19 cellular contexts compared by ENCODE assay signal in genomic region chr10:1957057-1957456, GRCh38.
"Had no signal": no experiment of that assay in that cellular context is flagged by ENCODE, and none has a peak within 500 bp of the region (broad histone marks: within the 10 kb centered on the region; RNA-seq: fewer than 3 reads in every experiment).

No MANE protein-coding gene starts in this region.

- H3K4me1 Mint-ChIP-seq: central memory CD8-positive, alpha-beta T cell; memory B cell; nephron had no signal

- H3K9me3 ChIP-seq: body of pancreas, gastrocnemius medialis, psoas muscle, right lobe of liver, thoracic aorta had no signal

- H3K4me3 ChIP-seq: body of pancreas, gastrocnemius medialis, heart right ventricle, left lung, psoas muscle, right lobe of liver, spleen, stomach, thoracic aorta had no signal

- H3K4me1 ChIP-seq: body of pancreas, gastrocnemius medialis, heart right ventricle, left lung, psoas muscle, right lobe of liver, spleen, stomach had no signal

- ATAC-seq: body of pancreas, gastrocnemius medialis, heart right ventricle, left lung, psoas muscle, right lobe of liver had no signal

- H3K27ac Mint-ChIP-seq: activated T-cell treated with anti-CD3 and anti-CD28 coated beads, Interleukin-2, amount 50 U/mL, for 24 hours; memory B cell; nephron; T-helper 2 cell treated with Interferon-gamma antibody and Interleukin-4, amounts not matched to agents 5 μg/mL and 100 μg/mL, for 36 hours had no signal

- H3K36me3 ChIP-seq: gastrocnemius medialis, heart right ventricle, left lung, right lobe of liver, spleen, stomach, thoracic aorta had no signal

- H3K27me3 ChIP-seq: body of pancreas, gastrocnemius medialis, heart right ventricle, left lung, right lobe of liver, spleen, stomach had no signal

- H3K36me3 Mint-ChIP-seq: memory B cell had no signal

- H3K4me3 Mint-ChIP-seq: activated T-cell treated with anti-CD3 and anti-CD28 coated beads, Interleukin-2, amount 50 U/mL, for 24 hours; central memory CD8-positive, alpha-beta T cell; memory B cell; nephron; T-helper 2 cell treated with Interferon-gamma antibody and Interleukin-4, amounts not matched to agents 5 μg/mL and 100 μg/mL, for 36 hours had no signal

- H3K9me3 Mint-ChIP-seq: activated T-cell treated with anti-CD3 and anti-CD28 coated beads, Interleukin-2, amount 50 U/mL, for 24 hours; central memory CD8-positive, alpha-beta T cell; memory B cell; nephron; T-helper 2 cell treated with Interferon-gamma antibody and Interleukin-4, amounts not matched to agents 5 μg/mL and 100 μg/mL, for 36 hours had no signal

- H3K27me3 Mint-ChIP-seq: activated T-cell treated with anti-CD3 and anti-CD28 coated beads, Interleukin-2, amount 50 U/mL, for 24 hours had no signal

- DNase-seq: activated CD4-positive, CD25-positive, alpha-beta regulatory T cell treated with anti-CD3 and anti-CD28 coated beads, Interleukin-2, amount 50 U/mL, for 72 hours; activated T-cell treated with anti-CD3 and anti-CD28 coated beads, Interleukin-2, amount 50 U/mL, for 24 hours; amniotic stem cell; body of pancreas; effector memory CD4-positive, alpha-beta T cell; gastrocnemius medialis; heart right ventricle; left lung; psoas muscle; right lobe of liver; spleen; stomach; SW 1271 had no signal

- H3K27ac ChIP-seq: body of pancreas, epithelial cell of prostate, gastrocnemius medialis, heart right ventricle, left lung, psoas muscle, right lobe of liver, spleen, stomach, thoracic aorta had no signal
